In the genomic region with DNA sequence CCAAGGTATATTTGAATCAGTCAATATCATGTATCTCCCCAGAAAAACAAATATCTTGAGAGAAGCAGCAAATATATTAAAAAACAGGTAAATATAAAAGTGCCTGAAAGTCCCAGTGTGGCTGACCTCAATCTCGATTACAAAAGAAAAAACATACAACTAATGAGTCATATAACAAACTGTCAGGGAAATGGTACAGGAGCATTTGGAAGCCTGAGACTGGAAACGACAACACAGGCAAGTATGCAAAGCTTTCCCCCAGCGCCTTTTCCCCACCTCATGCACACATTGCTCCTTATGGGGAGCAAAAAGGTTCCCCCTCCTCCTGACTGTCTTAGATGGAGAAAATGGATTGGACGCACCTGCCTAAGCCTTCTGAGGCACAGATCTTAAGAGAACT, we compare ENCODE assay signal across 1 cellular context.
TF ChIP-seq lines count a peak whose summit lies in the region.

No MANE protein-coding gene starts in this region.

TF ChIP-seq in IMR-90, 13 proteins besides CTCF, POLR2A, EP300 and RAD21:
- TF ChIP-seq SMC3 (IDR thresholded peaks at IDR 0.05; ENCODE audit: low read depth, low read length): no peak
- no peak for TF ChIP-seq NFE2L2 (IDR thresholded peaks at IDR 0.05; ENCODE audit: low read depth, low read length)
- TF ChIP-seq BHLHE40 (IDR thresholded peaks at IDR 0.05; ENCODE audit: low read depth, low read length): no peak
- no peak for TF ChIP-seq MAZ (IDR thresholded peaks at IDR 0.05; ENCODE audit: borderline replicate concordance, low read depth, low read length)
- TF ChIP-seq, protein P1, sequence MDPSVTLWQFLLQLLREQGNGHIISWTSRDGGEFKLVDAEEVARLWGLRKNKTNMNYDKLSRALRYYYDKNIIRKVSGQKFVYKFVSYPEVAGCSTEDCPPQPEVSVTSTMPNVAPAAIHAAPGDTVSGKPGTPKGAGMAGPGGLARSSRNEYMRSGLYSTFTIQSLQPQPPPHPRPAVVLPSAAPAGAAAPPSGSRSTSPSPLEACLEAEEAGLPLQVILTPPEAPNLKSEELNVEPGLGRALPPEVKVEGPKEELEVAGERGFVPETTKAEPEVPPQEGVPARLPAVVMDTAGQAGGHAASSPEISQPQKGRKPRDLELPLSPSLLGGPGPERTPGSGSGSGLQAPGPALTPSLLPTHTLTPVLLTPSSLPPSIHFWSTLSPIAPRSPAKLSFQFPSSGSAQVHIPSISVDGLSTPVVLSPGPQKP (IDR thresholded peaks at IDR 0.05; ENCODE audit: borderline replicate concordance, low read depth, low read length): no peak
- TF ChIP-seq CEBPB (IDR thresholded peaks at IDR 0.05; ENCODE audit: low read depth, low read length): no peak
- TF ChIP-seq MAFK (IDR thresholded peaks at IDR 0.05; ENCODE audit: low read depth, low read length): no peak
- TF ChIP-seq CHD1 (IDR thresholded peaks at IDR 0.05; ENCODE audit: low read depth, low read length): no peak
- no peak for TF ChIP-seq FOS (IDR thresholded peaks at IDR 0.05; ENCODE audit: low read depth, low read length)
